7 cellular contexts compared by ENCODE assay signal in genomic region chr15:73014904-73015303, GRCh38.
"Had no signal": no experiment of that assay in that cellular context is flagged by ENCODE, and none has a peak within 500 bp of the region (broad histone marks: within the 10 kb centered on the region; RNA-seq: fewer than 3 reads in every experiment).

No MANE protein-coding gene starts in this region.

- H3K9ac ChIP-seq: GM23248 had no signal

- FAIRE-seq: HepG2, K562 had no signal

- H3K4me3 Mint-ChIP-seq: HFFc6 had no signal

- H3K36me3 ChIP-seq: HAP-1 had no signal

- H3K27ac ChIP-seq: GM23248, HL-60 had no signal

- ATAC-seq: K562 had no signal

- H3K9me3 ChIP-seq: HAP-1 had no signal

- H3K27ac Mint-ChIP-seq: HFFc6 had no signal

- H3K4me3 ChIP-seq: GM23248, HAP-1, K562 had no signal

- H2AFZ ChIP-seq: GM23248 had no signal

- DNase-seq: GM23248, GOT3, HFFc6 had no signal

- H3K9me3 Mint-ChIP-seq: HFFc6 had no signal
